16 cellular contexts compared by ENCODE assay signal in the genomic region with DNA sequence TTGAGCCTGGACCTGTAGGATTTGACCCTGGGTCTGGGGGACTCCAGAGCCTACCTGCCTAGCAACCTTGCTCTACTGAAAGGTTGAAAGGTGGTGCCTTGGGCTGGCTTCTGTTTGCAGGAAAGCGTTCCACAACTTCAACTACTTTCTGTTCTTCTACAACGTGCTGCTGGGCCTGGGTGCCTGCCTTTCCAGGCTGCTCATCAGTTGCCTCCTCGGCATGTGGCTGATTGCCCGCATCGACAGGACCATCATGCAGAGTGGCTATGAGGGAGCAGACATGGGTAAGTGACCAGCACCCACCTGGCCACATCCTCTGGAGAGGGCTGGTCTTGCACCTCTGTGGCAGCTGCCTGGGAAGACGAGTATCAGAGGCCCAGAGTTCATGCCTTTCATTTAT. TPM values are rescaled to one million over a fixed set of nuclear protein-coding genes. Genes with fewer than 3 reads are reported as not detected.
A peak's percentile ranks its signal among the peaks of the same experiment; 100 is the strongest.
DNase-seq lines count a peak whose midpoint lies in the region; ATAC-seq and TF ChIP-seq lines count a peak whose summit lies in the region.
"Had no signal": no experiment of that assay in that cellular context is flagged by ENCODE, and none has a peak within 500 bp of the region (broad histone marks: within the 10 kb centered on the region; RNA-seq: fewer than 3 reads in every experiment).

No MANE protein-coding gene starts in this region.

- peaks cover 0 to 11% of the 10 kb centered on the region in 2 donors for H3K36me3 ChIP-seq in psoas muscle (ENCODE audit: insufficient read depth in 1 of 2, low read depth in 1 of 2)
- H3K36me3 ChIP-seq: HAP-1 had no signal

- WGBS in psoas muscle, 3 donors, result 58 to 63% (median 60%) methylated on average over 6 of the region's 6 CpGs

- no peaks in the 10 kb centered on the region for H3K9me3 Mint-ChIP-seq in activated naive CD8-positive, alpha-beta T cell treated with anti-CD3 and anti-CD28 coated beads, Interleukin-2, amount 10 ng/mL, durations not matched to agents 7 days and 5 days
- peaks cover 26% of the 10 kb centered on the region for H3K9me3 Mint-ChIP-seq in activated naive CD8-positive, alpha-beta T cell treated with anti-CD3 and anti-CD28 coated beads, Interleukin-2, amount 50 U/mL, for 24 hours

- no peaks in the 10 kb centered on the region for H3K27me3 ChIP-seq in psoas muscle (ENCODE audit: insufficient read depth in 3 of 3, low read length in 2 of 3)

- CTCF ChIA-PET in RWPE1 (lab: Yijun Ruan, JAX), result interaction anchor here (0.6 to 1.0 kb wide), 3 partner anchors 12 to 437 kb away, joined by 3 to 4 read pairs (median 3); no protein-coding TSS in a partner anchor

- peaks cover 17% of the 10 kb centered on the region for H3K36me3 Mint-ChIP-seq in activated naive CD8-positive, alpha-beta T cell treated with anti-CD3 and anti-CD28 coated beads, Interleukin-2, amount 10 ng/mL, durations not matched to agents 7 days and 5 days
- peaks cover 25% of the 10 kb centered on the region for H3K36me3 Mint-ChIP-seq in activated naive CD8-positive, alpha-beta T cell treated with anti-CD3 and anti-CD28 coated beads, Interleukin-2, amount 50 U/mL, for 24 hours (ENCODE audit: low read depth)

- H3K4me3 ChIP-seq in psoas muscle, result no peak overlapping the region
- H3K4me3 ChIP-seq: HAP-1 had no signal

- H3K4me1 ChIP-seq in psoas muscle, result peaks cover 7% of the 10 kb centered on the region
- H3K4me1 ChIP-seq: HAP-1 had no signal

- no peak for DNase-seq in activated naive CD8-positive, alpha-beta T cell treated with anti-CD3 and anti-CD28 coated beads, Interleukin-2, amount 10 ng/mL, durations not matched to agents 7 days and 5 days
- DNase-seq in activated naive CD8-positive, alpha-beta T cell treated with anti-CD3 and anti-CD28 coated beads, Interleukin-2, amount 50 U/mL, for 24 hours, result no peak
- no peak for DNase-seq in RWPE1 (ENCODE audit: low spot score)
- DNase-seq in islet precursor cell, result peak; percentile 45
- DNase-seq in psoas muscle, result no peak
- no peak for DNase-seq in HT-29 (ENCODE audit: low spot score)
- DNase-seq in NCI-H1048 (lab: John Stamatoyannopoulos, UW), result no peak
- DNase-seq: 8988T; CD8-positive, alpha-beta T cell; DMS79; NCI-H1436; NCI-H2171 treated with DMSO at 0.1 percent for 48 hours; NCI-H446 treated with DMSO at 0.1 percent for 48 hours had no signal

- H3K4me1 Mint-ChIP-seq in activated naive CD8-positive, alpha-beta T cell treated with anti-CD3 and anti-CD28 coated beads, Interleukin-2, amount 10 ng/mL, durations not matched to agents 7 days and 5 days, result peaks cover 3% of the 10 kb centered on the region
- no peaks in the 10 kb centered on the region for H3K4me1 Mint-ChIP-seq in activated naive CD8-positive, alpha-beta T cell treated with anti-CD3 and anti-CD28 coated beads, Interleukin-2, amount 50 U/mL, for 24 hours

- peak overlapping the region; percentile 28 for H3K27ac Mint-ChIP-seq in activated naive CD8-positive, alpha-beta T cell treated with anti-CD3 and anti-CD28 coated beads, Interleukin-2, amount 10 ng/mL, durations not matched to agents 7 days and 5 days
- no peak overlapping the region for H3K27ac Mint-ChIP-seq in activated naive CD8-positive, alpha-beta T cell treated with anti-CD3 and anti-CD28 coated beads, Interleukin-2, amount 50 U/mL, for 24 hours
- H3K27ac Mint-ChIP-seq: CD8-positive, alpha-beta T cell had no signal

- TF ChIP-seq CTCF in RWPE1 (conservative IDR thresholded peaks at IDR 0.05; ENCODE audit: low read depth) (no peak), psoas muscle (IDR thresholded peaks at IDR 0.05) (no peak)

- POLR2A ChIA-PET in activated naive CD8-positive, alpha-beta T cell treated with anti-CD3 and anti-CD28 coated beads, Interleukin-2, amount 10 ng/mL, durations not matched to agents 7 days and 5 days (lab: Charles Lee), result no interaction called here
- POLR2A ChIA-PET in RWPE1 (lab: Yijun Ruan, JAX; ENCODE audit: low non-redundant PET), result no interaction called here

- H3K27me3 Mint-ChIP-seq in activated naive CD8-positive, alpha-beta T cell treated with anti-CD3 and anti-CD28 coated beads, Interleukin-2, amount 10 ng/mL, durations not matched to agents 7 days and 5 days, result no peaks in the 10 kb centered on the region
- H3K27me3 Mint-ChIP-seq in activated naive CD8-positive, alpha-beta T cell treated with anti-CD3 and anti-CD28 coated beads, Interleukin-2, amount 50 U/mL, for 24 hours, result no peaks in the 10 kb centered on the region

- ATAC-seq in activated naive CD8-positive, alpha-beta T cell treated with anti-CD3 and anti-CD28 coated beads, Interleukin-2, amount 10 ng/mL, durations not matched to agents 7 days and 5 days (ENCODE audit: low read depth), result no peak
- ATAC-seq in activated naive CD8-positive, alpha-beta T cell treated with anti-CD3 and anti-CD28 coated beads, Interleukin-2, amount 50 U/mL, for 24 hours, result no peak
- ATAC-seq in psoas muscle, result no peak
- no peak for ATAC-seq in HG03442 (IDR thresholded peaks at IDR 0.05; ENCODE audit: unreplicated experiment)
- ATAC-seq: CD8-positive, alpha-beta T cell had no signal

- H3K27ac ChIP-seq in RWPE1 (peak overlapping the region; percentile 14), psoas muscle (peak overlapping the region; percentile 27)
- H3K27ac ChIP-seq: HL-60 had no signal

- H3K9me3 ChIP-seq in psoas muscle, result peaks cover 10% of the 10 kb centered on the region

- intact Hi-C loops in psoas muscle (cut with DNase I), result no loop called here

- no peak overlapping the region for H3K4me3 Mint-ChIP-seq in activated naive CD8-positive, alpha-beta T cell treated with anti-CD3 and anti-CD28 coated beads, Interleukin-2, amount 10 ng/mL, durations not matched to agents 7 days and 5 days
- no peak overlapping the region for H3K4me3 Mint-ChIP-seq in activated naive CD8-positive, alpha-beta T cell treated with anti-CD3 and anti-CD28 coated beads, Interleukin-2, amount 50 U/mL, for 24 hours
- H3K4me3 Mint-ChIP-seq: CD8-positive, alpha-beta T cell had no signal

RNA-seq across cellular contexts. Expression of gene CCDC180, which starts 13.6 kb away (rescaled TPM):
- total RNA-seq in activated naive CD8-positive, alpha-beta T cell treated with anti-CD3 and anti-CD28 coated beads, Interleukin-2, amount 10 ng/mL, durations not matched to agents 7 days and 5 days, result 1 to 10 TPM; 5.8 to 7.8 TPM
- 1 to 10 TPM in 1 of 4 donors, under 1 TPM in 3; 0.60 to 1.6 (median 0.80) TPM for total RNA-seq in psoas muscle
- polyA plus RNA-seq in psoas muscle, result under 1 TPM; 0.55 to 0.79 (median 0.57) TPM
- 0.13 TPM in 1 of 2 replicates, not detected in the other for total RNA-seq in HT-29 (2014; rRNA removed; shearing (Covaris generic))
